In genomic region chr6:26024651-26025046, GRCh38 we compare ENCODE assay signal across 1 cellular context.
TF ChIP-seq lines count a peak whose summit lies in the region.

No MANE protein-coding gene starts in this region.

TF ChIP-seq in IMR-90, 13 proteins besides CTCF, POLR2A, EP300 and RAD21 (continued from another document):
- TF ChIP-seq SMC3 (IDR thresholded peaks at IDR 0.05; ENCODE audit: low read depth, low read length), result no peak
TF ChIP-seq in IMR-90: peak in this region for 1.
